ENCODE assay signal across 23 cellular contexts in the genomic region with DNA sequence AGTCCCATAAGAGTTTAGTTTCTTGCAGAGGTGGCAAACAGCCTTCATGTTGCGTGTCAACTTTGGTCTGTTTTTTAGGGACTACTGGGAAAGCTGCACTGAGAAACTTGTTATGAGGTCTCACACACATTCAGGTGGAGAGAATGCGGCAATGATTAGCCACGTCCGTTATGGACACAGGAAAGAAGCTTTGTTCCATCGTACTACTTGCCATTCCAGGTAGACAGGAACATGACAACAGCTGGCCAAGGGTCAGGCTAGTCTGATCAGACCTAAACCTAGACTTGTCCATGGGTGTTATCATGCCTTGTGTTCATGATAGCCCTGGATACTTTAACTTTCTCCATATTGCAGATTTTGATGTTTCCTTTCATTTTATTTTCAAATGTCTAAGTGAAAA.
"Had no signal": no experiment of that assay in that cellular context is flagged by ENCODE, and none has a peak within 500 bp of the region (broad histone marks: within the 10 kb centered on the region; RNA-seq: fewer than 3 reads in every experiment).

No MANE protein-coding gene starts in this region.

- H3K9me3 ChIP-seq: esophagus muscularis mucosa, gastrocnemius medialis, heart right ventricle, left ventricle myocardium inferior, psoas muscle, suprapubic skin, tibial artery, upper lobe of right lung had no signal

- ATAC-seq: effector memory CD8-positive, alpha-beta T cell; gastrocnemius medialis; heart right ventricle; left cardiac atrium; psoas muscle; sciatic nerve; upper lobe of right lung had no signal

- H3K27me3 Mint-ChIP-seq: effector memory CD8-positive, alpha-beta T cell had no signal

- H3K4me3 ChIP-seq: esophagus muscularis mucosa, gastrocnemius medialis, heart right ventricle, left ventricle myocardium inferior, lung, psoas muscle, skin epidermis, suprapubic skin, tibial artery, upper lobe of right lung had no signal

- H3K27ac ChIP-seq: epithelial cell of prostate, esophagus muscularis mucosa, gastrocnemius medialis, heart right ventricle, left ventricle myocardium inferior, parathyroid adenoma, psoas muscle, suprapubic skin, tibial artery, upper lobe of right lung had no signal

- DNase-seq: effector memory CD8-positive, alpha-beta T cell; gastrocnemius medialis; heart right ventricle; hypothalamus; left cardiac atrium; left ventricle myocardium inferior; mesendoderm; naive B cell; nephron progenitor cell; psoas muscle; retina; stimulated activated CD4-positive, alpha-beta T cell treated with anti-CD3 and anti-CD28 coated beads, Interleukin-12 subunit alpha, Interleukin-12 subunit beta, amount 100 ng/mL, for 4 hours; stimulated activated naive CD4-positive, alpha-beta T cell treated with Interleukin-2 at 50 U/mL for 16 hours; tibial artery; upper lobe of right lung had no signal

- FAIRE-seq: keratinocyte had no signal

- H2AFZ ChIP-seq: parathyroid adenoma had no signal

- H3K36me3 ChIP-seq: gastrocnemius medialis, suprapubic skin, tibial artery, upper lobe of right lung had no signal

- H3K79me2 ChIP-seq: parathyroid adenoma had no signal

- H3K9me3 Mint-ChIP-seq: naive B cell, nephron progenitor cell had no signal

- H3K27ac Mint-ChIP-seq: effector memory CD8-positive, alpha-beta T cell; naive B cell had no signal

- H3K9ac ChIP-seq: parathyroid adenoma had no signal

- H3K4me3 Mint-ChIP-seq: effector memory CD8-positive, alpha-beta T cell; naive B cell; nephron progenitor cell had no signal

- H3K4me1 ChIP-seq: parathyroid adenoma, tibial artery, upper lobe of right lung had no signal

- H3K27me3 ChIP-seq: esophagus muscularis mucosa, gastrocnemius medialis, suprapubic skin, tibial artery, upper lobe of right lung had no signal
